13 cellular contexts compared by ENCODE assay signal in the genomic region with DNA sequence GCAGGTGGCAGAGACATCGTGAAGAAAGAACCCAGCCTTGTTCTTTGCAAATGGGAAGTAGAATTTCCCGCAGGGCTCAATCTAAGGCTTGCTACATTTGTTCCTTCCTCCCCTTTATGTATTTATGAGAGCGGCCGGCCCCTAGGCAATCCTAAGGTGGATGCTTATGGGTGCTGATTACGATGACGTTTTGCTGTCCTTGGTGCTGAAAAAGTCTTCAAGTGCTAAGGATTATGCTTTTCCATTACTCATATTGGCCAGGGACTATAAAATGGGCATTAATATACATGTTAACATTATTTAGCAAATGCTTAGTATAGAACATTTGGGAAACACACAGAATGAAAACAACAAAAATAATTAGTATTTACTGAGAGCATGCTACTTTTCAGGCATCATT.
DNase-seq lines count a peak whose midpoint lies in the region; ATAC-seq lines count a peak whose summit lies in the region.
"Had no signal": no experiment of that assay in that cellular context is flagged by ENCODE, and none has a peak within 500 bp of the region (broad histone marks: within the 10 kb centered on the region; RNA-seq: fewer than 3 reads in every experiment).

No MANE protein-coding gene starts in this region.

- H3K36me3 Mint-ChIP-seq in activated naive CD8-positive, alpha-beta T cell treated with anti-CD3 and anti-CD28 coated beads for 36 hours, result no peaks in the 10 kb centered on the region

- no peaks in the 10 kb centered on the region for H3K9me3 Mint-ChIP-seq in activated naive CD8-positive, alpha-beta T cell treated with anti-CD3 and anti-CD28 coated beads for 36 hours

- ATAC-seq in GM21737 (IDR thresholded peaks at IDR 0.05; ENCODE audit: unreplicated experiment) (no peak), GM21526 (IDR thresholded peaks at IDR 0.05; ENCODE audit: low FRiP score, unreplicated experiment) (no peak)

- H3K4me3 ChIP-seq in MG63, result no peak overlapping the region
- H3K4me3 ChIP-seq: stomach had no signal

- peaks cover 26% of the 10 kb centered on the region for H3K27me3 ChIP-seq in MG63

- no peaks in the 10 kb centered on the region for H3K36me3 ChIP-seq in MG63
- H3K36me3 ChIP-seq: stomach had no signal

- peak; percentile 29 for DNase-seq in ELR (ENCODE audit: low read depth)
- DNase-seq in MG63, result peak; percentile 13
- peak; percentile 64 for DNase-seq in amniotic epithelial cell (ENCODE audit: low read depth)
- peak; percentile 58 for DNase-seq in islet precursor cell
- DNase-seq in NCI-H2081 (lab: John Stamatoyannopoulos, UW), result no peak
- no peak for DNase-seq in activated naive CD8-positive, alpha-beta T cell treated with anti-CD3 and anti-CD28 coated beads for 36 hours
- DNase-seq: activated CD8-positive, alpha-beta memory T cell treated with anti-CD3 and anti-CD28 coated beads, Interleukin-2, amount 50 U/mL, for 48 hours; anterior cingulate cortex; kidney glomerular epithelial cell; NCI-H526 treated with DMSO at 0.1 percent for 48 hours; stomach had no signal

- peaks cover 6% of the 10 kb centered on the region for H3K9me3 ChIP-seq in MG63
- H3K9me3 ChIP-seq: stomach had no signal

- no peaks in the 10 kb centered on the region for H3K4me1 Mint-ChIP-seq in activated naive CD8-positive, alpha-beta T cell treated with anti-CD3 and anti-CD28 coated beads for 36 hours

- H3K27ac Mint-ChIP-seq in activated naive CD8-positive, alpha-beta T cell treated with anti-CD3 and anti-CD28 coated beads for 36 hours, result no peak overlapping the region

- no peak overlapping the region for H3K4me3 Mint-ChIP-seq in activated naive CD8-positive, alpha-beta T cell treated with anti-CD3 and anti-CD28 coated beads for 36 hours

- peaks cover 24% of the 10 kb centered on the region for H3K27me3 Mint-ChIP-seq in activated naive CD8-positive, alpha-beta T cell treated with anti-CD3 and anti-CD28 coated beads for 36 hours

Comparison
In these comparisons a context has a peak if more than half of its experiments do, and no peak if none do; other contexts are left out.
1. DNase-seq: peak in ELR (single experiment), MG63 (single experiment), amniotic epithelial cell (single experiment) and islet precursor cell (single experiment); none in NCI-H2081 (0 of 2) and activated naive CD8-positive, alpha-beta T cell treated with anti-CD3 and anti-CD28 coated beads for 36 hours (single experiment).